Comparison of ENCODE assay signal across 17 cellular contexts in genomic region chr18:12998332-12999060, GRCh38. TPM values are rescaled to one million over a fixed set of nuclear protein-coding genes. Genes with fewer than 3 reads are reported as not detected.
DNase-seq lines count a peak whose midpoint lies in the region; ATAC-seq and TF ChIP-seq lines count a peak whose summit lies in the region.
"Had no signal": no experiment of that assay in that cellular context is flagged by ENCODE, and none has a peak within 500 bp of the region (broad histone marks: within the 10 kb centered on the region; RNA-seq: fewer than 3 reads in every experiment).

No MANE protein-coding gene starts in this region.

- TF ChIP-seq EP300 in stomach (IDR thresholded peaks at IDR 0.05) = no peak

- intact Hi-C loops in testis (cut with DNase I; ENCODE audit: low total_unique reads) (no loop called here), stomach (cut with DNase I; ENCODE audit: low total_unique reads) (no loop called here), colonic mucosa (cut with DNase I) (no loop called here)

- H3K36me3 ChIP-seq in SU-DHL-6 (ENCODE audit: low read length) = peaks cover 26% of the 10 kb centered on the region; the same call in 1 of the 2 replicates
- H3K36me3 ChIP-seq in testis (ENCODE audit: low read depth, missing control alignments) = no peaks in the 10 kb centered on the region
- peaks cover 7 to 29% (median 21%) of the 10 kb centered on the region in 4 donors for H3K36me3 ChIP-seq in stomach
- no peaks in the 10 kb centered on the region for H3K36me3 ChIP-seq in colonic mucosa

- H3K4me3 ChIP-seq in SU-DHL-6 (ENCODE audit: insufficient read depth, low read length, poor library complexity, severe bottlenecking) = no peak overlapping the region
- no peak overlapping the region for H3K4me3 ChIP-seq in testis
- H3K4me3 ChIP-seq in stomach = no peak overlapping the region
- H3K4me3 ChIP-seq in colonic mucosa = no peak overlapping the region
- H3K4me3 ChIP-seq: adrenal gland had no signal

- no peak for TF ChIP-seq CTCF in SU-DHL-6 (IDR thresholded peaks at IDR 0.05; ENCODE audit: insufficient read depth, low read length, poor library complexity, severe bottlenecking)
- TF ChIP-seq CTCF in testis (IDR thresholded peaks at IDR 0.05) = no peak
- no peak for TF ChIP-seq CTCF in stomach (IDR thresholded peaks at IDR 0.05)
- TF ChIP-seq CTCF in colonic mucosa (IDR thresholded peaks at IDR 0.05) = no peak

- no peak overlapping the region for H3K4me3 Mint-ChIP-seq in activated T-cell treated with anti-CD3 and anti-CD28 coated beads, Interleukin-2, amount 50 U/mL, for 24 hours
- H3K4me3 Mint-ChIP-seq: type B pancreatic cell had no signal

- no peaks in the 10 kb centered on the region for H3K9me2 ChIP-seq in SU-DHL-6 (replicated peaks; ENCODE audit: insufficient read depth, low read length)

- H3F3A ChIP-seq in SU-DHL-6 (ENCODE audit: insufficient read depth) = no peaks in the 10 kb centered on the region

- H3K9ac ChIP-seq in SU-DHL-6 (ENCODE audit: low read length) (no peak overlapping the region), colonic mucosa (ENCODE audit: low read depth in 2 of 2, low read length in 2 of 2) (no peak overlapping the region)
- H3K9ac ChIP-seq: KMS-11 had no signal

- TF ChIP-seq POLR2A in testis (IDR thresholded peaks at IDR 0.05) = no peak
- no peak for TF ChIP-seq POLR2A in stomach (IDR thresholded peaks at IDR 0.05)

- peaks cover 20% of the 10 kb centered on the region for H4K20me1 ChIP-seq in SU-DHL-6 (ENCODE audit: low read depth, low read length)

- H3K79me2 ChIP-seq in SU-DHL-6 (ENCODE audit: insufficient read depth, low read length) = peaks cover 80% of the 10 kb centered on the region

- no peak overlapping the region for H2AFZ ChIP-seq in SU-DHL-6 (ENCODE audit: low read depth, low read length, severe bottlenecking)

- H3K4me2 ChIP-seq in SU-DHL-6 (ENCODE audit: low read depth, low read length, poor library complexity, severe bottlenecking) = peak overlapping the region; percentile 14
- H3K4me2 ChIP-seq: KMS-11 had no signal

- no peaks in the 10 kb centered on the region for H3K27me3 Mint-ChIP-seq in activated T-cell treated with anti-CD3 and anti-CD28 coated beads, Interleukin-2, amount 50 U/mL, for 24 hours
- H3K27me3 Mint-ChIP-seq: type B pancreatic cell had no signal

- H3K27ac ChIP-seq in SU-DHL-6 (ENCODE audit: low read depth, low read length) (no peak overlapping the region), testis (peak overlapping the region; percentile 25 to 44), stomach (no peak overlapping the region), colonic mucosa (no peak overlapping the region)
- H3K27ac ChIP-seq: adrenal gland, KMS-11 had no signal

- no peak for DNase-seq in activated T-cell treated with anti-CD3 and anti-CD28 coated beads, Interleukin-2, amount 50 U/mL, for 24 hours
- DNase-seq in activated T-cell treated with anti-CD3 and anti-CD28 coated beads for 4 hours (no peak), testis (no peak), stomach (no peak), colonic mucosa (no peak), dermis blood vessel endothelial cell (no peak)
- DNase-seq: adrenal gland, Calu3, cortex of kidney, mammary epithelial cell, NCI-H748 treated with DMSO at 0.1 percent for 48 hours, occipital lobe, T1000 had no signal

- no peaks in the 10 kb centered on the region for H3K9me3 Mint-ChIP-seq in activated T-cell treated with anti-CD3 and anti-CD28 coated beads, Interleukin-2, amount 50 U/mL, for 24 hours
- H3K9me3 Mint-ChIP-seq: type B pancreatic cell had no signal

- WGBS in testis, 2 donors = 56 to 77% methylated on average over 6 of the region's 6 CpGs
- 75 to 88% (median 83%) methylated on average over 6 of the region's 6 CpGs for WGBS in stomach, 5 donors

- H3K27me3 ChIP-seq in SU-DHL-6 (ENCODE audit: low read length) (no peaks in the 10 kb centered on the region), testis (no peaks in the 10 kb centered on the region), stomach (no peaks in the 10 kb centered on the region), colonic mucosa (no peaks in the 10 kb centered on the region)
- H3K27me3 ChIP-seq: adrenal gland had no signal

- H3K36me3 Mint-ChIP-seq in activated T-cell treated with anti-CD3 and anti-CD28 coated beads, Interleukin-2, amount 50 U/mL, for 24 hours (ENCODE audit: low read depth) = peaks cover 28% of the 10 kb centered on the region
- H3K36me3 Mint-ChIP-seq: type B pancreatic cell had no signal

- H3K27ac Mint-ChIP-seq in activated T-cell treated with anti-CD3 and anti-CD28 coated beads, Interleukin-2, amount 50 U/mL, for 24 hours = peak overlapping the region; percentile 34
- H3K27ac Mint-ChIP-seq: type B pancreatic cell had no signal

- peaks cover 25% of the 10 kb centered on the region for H3K4me1 ChIP-seq in testis
- H3K4me1 ChIP-seq in stomach = peaks cover 0 to 30% (median 18%) of the 10 kb centered on the region in 4 donors
- H3K4me1 ChIP-seq in colonic mucosa = no peaks in the 10 kb centered on the region

- no peaks in the 10 kb centered on the region for H3K9me3 ChIP-seq in SU-DHL-6 (ENCODE audit: insufficient read depth, low read length)
- no peaks in the 10 kb centered on the region for H3K9me3 ChIP-seq in testis
- H3K9me3 ChIP-seq in stomach = no peaks in the 10 kb centered on the region
- no peaks in the 10 kb centered on the region for H3K9me3 ChIP-seq in colonic mucosa
- H3K9me3 ChIP-seq: adrenal gland had no signal

- peak; percentile 59 for ATAC-seq in HG02610 (IDR thresholded peaks at IDR 0.05; ENCODE audit: unreplicated experiment)

- peaks cover 23% of the 10 kb centered on the region for H3K4me1 Mint-ChIP-seq in activated T-cell treated with anti-CD3 and anti-CD28 coated beads, Interleukin-2, amount 50 U/mL, for 24 hours (ENCODE audit: low read depth)

RNA-seq across cellular contexts. Expression of gene CEP192, which starts 7.3 kb away (rescaled TPM):
- 10 to 100 TPM; 61.2 to 77.3 TPM for total RNA-seq in testis
- 34.1 TPM for polyA plus RNA-seq in testis (ENCODE audit: insufficient read depth, low read depth, low replicate concordance)
- 10 to 100 TPM; 31.7 to 55.8 (median 36.8) TPM for total RNA-seq in stomach
- polyA plus RNA-seq in stomach = 10 to 100 TPM in 1 of 3 donors, 1 to 10 TPM in 2; 6.4 to 12.8 (median 6.6) TPM
- total RNA-seq in colonic mucosa = 10 to 100 TPM; 23.7 to 26.9 TPM
- 34.0 and 43.6 TPM in 2 replicates for total RNA-seq in dermis blood vessel endothelial cell

RNA-seq across cellular contexts. Expression of gene SEH1L, which starts 50.7 kb away (rescaled TPM):
- total RNA-seq in testis (10 to 100 TPM; 37.1 to 43.5 TPM), stomach (10 to 100 TPM in 4 of 5 donors, 1 to 10 TPM in 1; 9.3 to 43.7 (median 17.5) TPM), colonic mucosa (10 to 100 TPM; 35.1 to 55.6 TPM), dermis blood vessel endothelial cell (63.0 and 84.0 TPM in 2 replicates)
- polyA plus RNA-seq in testis (ENCODE audit: insufficient read depth, low read depth, low replicate concordance) (33.5 TPM), stomach (10 to 100 TPM; 13.0 to 22.6 (median 18.4) TPM)

Comparison
In these comparisons a context has a peak if more than half of its experiments do, and no peak if none do; other contexts are left out.
1. H3K27ac ChIP-seq: peak in testis (2 of 2); none in SU-DHL-6 (single experiment), stomach (0 of 5) and colonic mucosa (single experiment).